Comparison of ENCODE assay signal across 8 cellular contexts in genomic region chrX:153708415-153708814, GRCh38. TPM values are rescaled to one million over a fixed set of nuclear protein-coding genes. Genes with fewer than 3 reads are reported as not detected.
DNase-seq lines count a peak whose midpoint lies in the region; ATAC-seq, FAIRE-seq and TF ChIP-seq lines count a peak whose summit lies in the region.

No MANE protein-coding gene starts in this region.

- 47% methylated on average over 13 of the region's 13 CpGs for WGBS in GM12878 (ENCODE audit: insufficient coverage, insufficient replicate concordance, low lambda C conversion rate, missing lambda C conversion rate)
- WGBS in spleen, 5 donors: 21 to 43% (median 42%) methylated on average over 13 of the region's 13 CpGs

- RAD21 ChIA-PET in GM12878 (lab: Charles Lee; ENCODE audit: unreplicated experiment): no interaction called here

- no peaks in the 10 kb centered on the region for H3K9me3 ChIP-seq in GM12878 (replicated peaks; ENCODE audit: control insufficient read depth, insufficient read depth, low read length)
- H3K9me3 ChIP-seq in spleen: no peaks in the 10 kb centered on the region

- no peak for TF ChIP-seq EP300 in GM12878 (IDR thresholded peaks at IDR 0.05; ENCODE audit: borderline replicate concordance in 1 of 2, control insufficient read depth in 1 of 2, low read depth in 2 of 2, low read length in 2 of 2)

- H3K27ac ChIP-seq in GM12878 (ENCODE audit: control insufficient read depth, insufficient read depth) (no peak overlapping the region), spleen (no peak overlapping the region)

- SMC1A ChIA-PET in GM12878 (lab: Charles Lee; ENCODE audit: uncharacterized antibody, unreplicated experiment): no interaction called here

- no peak overlapping the region for H3K4me2 ChIP-seq in GM12878 (ENCODE audit: control insufficient read depth, insufficient read depth)

- in situ Hi-C loops in GM12878 (cut with MboI): no loop called here

- H3K9me3 Mint-ChIP-seq in HFFc6: no peaks in the 10 kb centered on the region

- DNase-seq in COLO829 (ENCODE audit: low spot score): peak; percentile 72
- DNase-seq in HFFc6: peak; percentile 89
- peak; percentile 85 for DNase-seq in RKO (ENCODE audit: low spot score)
- no peak for DNase-seq in GM12878 (ENCODE audit: low read depth, low spot score)
- DNase-seq in iPS-NIHi7 (ENCODE audit: extremely low spot score): peak; percentile 50
- peak; percentile 81 for DNase-seq in spleen
- DNase-seq in T-helper 9 cell: no peak
- no peak for DNase-seq in DMS79 (lab: John Stamatoyannopoulos, UW)

- peak overlapping the region; percentile 76 for H3K27ac Mint-ChIP-seq in HFFc6

- peak; percentile 95 for ATAC-seq in GM12878

- no peaks in the 10 kb centered on the region for H3K27me3 ChIP-seq in GM12878 (replicated peaks in 1 of 2; ENCODE audit: control insufficient read depth in 2 of 2, insufficient read depth in 2 of 2, low read length in 1 of 2)
- H3K27me3 ChIP-seq in spleen (replicated peaks in 1 of 7): peaks cover 0 to 6% (median 0%) of the 10 kb centered on the region in 7 donors

- no TSS peak for BruUV-seq in GM12878 (replicated peaks; lab: Mats Ljungman, UMichigan)

- H3K27me3 Mint-ChIP-seq in HFFc6 (ENCODE audit: insufficient read depth): peaks cover 1% of the 10 kb centered on the region

- peaks cover 8% of the 10 kb centered on the region for H3K4me1 Mint-ChIP-seq in HFFc6 (ENCODE audit: low read depth)

- H2AFZ ChIP-seq in GM12878 (ENCODE audit: control insufficient read depth, low read depth, low read length): no peak overlapping the region

- peaks cover 4% of the 10 kb centered on the region; the same call in 1 of the 2 replicates for H3K36me3 Mint-ChIP-seq in HFFc6 (ENCODE audit: low read depth)

- TF ChIP-seq CTCF in HFFc6 (IDR thresholded peaks at IDR 0.05) (peak; percentile 78), GM12878 (IDR thresholded peaks at IDR 0.05 in 2 of 3, conservative IDR thresholded peaks at IDR 0.05 in 1 of 3; ENCODE audit: control insufficient read depth in 2 of 3, extremely low read depth in 1 of 3, insufficient read depth in 1 of 3, low read depth in 3 of 3, low read length in 3 of 3) (peak; percentile 40 to 58 (median 44)), spleen (IDR thresholded peaks at IDR 0.05 in 8 of 11, conservative IDR thresholded peaks at IDR 0.05 in 3 of 11) (peak in 10 of 11 experiments; percentile 16 to 66 (median 46))

- TF ChIP-seq POLR2A in GM12878 (IDR thresholded peaks at IDR 0.05; ENCODE audit: low read depth, low read length): no peak
- no peak for TF ChIP-seq POLR2A in spleen (IDR thresholded peaks at IDR 0.05)

- CTCF ChIA-PET in GM12878 (lab: Yijun Ruan, JAX): interaction anchor here (1.2 to 2.1 kb wide), 3 partner anchors 11 to 169 kb away, joined by 3 to 7 read pairs (median 7); no protein-coding TSS in a partner anchor

- H3K4me3 ChIP-seq in GM12878 (no peak overlapping the region), spleen (no peak overlapping the region)

- H3K4me3 Mint-ChIP-seq in HFFc6: no peak overlapping the region

- H3K36me3 ChIP-seq in GM12878 (ENCODE audit: control insufficient read depth in 2 of 2, insufficient read depth in 2 of 2, low read length in 1 of 2): no peaks in the 10 kb centered on the region; a peak in 2 of 4 replicates
- peaks cover 0 to 89% (median 9%) of the 10 kb centered on the region in 6 donors for H3K36me3 ChIP-seq in spleen

- no peak for FAIRE-seq in GM12878 (lab: Jason Lieb, UNC)

- intact Hi-C loops in GM12878 (cut with micrococcal nuclease; ENCODE audit: unreplicated experiment): no loop called here
- intact Hi-C loops in spleen (cut with DNase I; ENCODE audit: low total_unique reads): no loop called here

- H3K4me1 ChIP-seq in GM12878 (ENCODE audit: control insufficient read depth, insufficient read depth, low read length): no peaks in the 10 kb centered on the region
- H3K4me1 ChIP-seq in spleen: peaks cover 0 to 6% (median 0%) of the 10 kb centered on the region in 6 donors

- H3K79me2 ChIP-seq in GM12878 (ENCODE audit: control insufficient read depth, insufficient read depth, low read length): no peaks in the 10 kb centered on the region

- H4K20me1 ChIP-seq in GM12878 (ENCODE audit: control insufficient read depth, insufficient read depth): no peaks in the 10 kb centered on the region

- TF ChIP-seq RAD21 in GM12878 (IDR thresholded peaks at IDR 0.05; ENCODE audit: insufficient read depth, low read depth, low read length): peak; percentile 48

- POLR2A ChIA-PET in GM12878 (lab: Charles Lee): no interaction called here

- H3K9ac ChIP-seq in GM12878 (ENCODE audit: control insufficient read depth, insufficient read depth, low read length): no peak overlapping the region

RNA-seq across cellular contexts. Expression of gene BCAP31, which starts 15.8 kb away (rescaled TPM):
- total RNA-seq in HFFc6 (2021; fragmentation: NEBNext Ultra II Directional; extraction: Animal tissue kit (Norgen Biotek cat#: 25700)): 100 to 1,000 TPM; 203 to 295 (median 218) TPM
- total RNA-seq in GM12878 (2013; cell fraction: nucleolus; rRNA removed): 51.0 and 52.3 TPM in 2 replicates
- total RNA-seq in GM12878 (2014; rRNA removed): 62.7 and 72.8 TPM in 2 replicates
- 61.5 and 63.1 TPM in 2 replicates for total RNA-seq in GM12878 (2014; rRNA removed; fragmentation: Illumina TruSeq; extraction: Trizol)
- total RNA-seq in GM12878 (2021): 104 and 109 TPM in 2 replicates
- 105 TPM for polyA plus RNA-seq in GM12878 (2011; ENCODE audit: low read depth)
- polyA plus RNA-seq in GM12878 (2011; rRNA removed): 52.8 and 82.4 TPM in 2 replicates
- polyA plus RNA-seq in GM12878 (2011; cell fraction: cytosol; rRNA removed): 80.8 and 95.5 TPM in 2 replicates
- polyA plus RNA-seq in GM12878 (2011; cell fraction: nucleus; rRNA removed): 56.0 and 56.2 TPM in 2 replicates
- polyA plus RNA-seq in GM12878 (2012): 91.6 and 145 TPM in 2 replicates
- 73.4 and 78.7 TPM in 2 replicates for polyA plus RNA-seq in GM12878 (2014; fragmentation: Illumina TruSeq; extraction: Trizol)
- 100 to 1,000 TPM; 201 to 246 TPM for polyA plus RNA-seq in GM12878 (2014; fragmentation: Nextera tagmentation; extraction: Ambion mirVana)
- polyA plus RNA-seq in GM12878 (2014; rRNA removed): 71.3 and 79.4 TPM in 2 replicates
- polyA plus RNA-seq in GM12878 (2016; fragmentation: Nextera tagmentation; extraction: Ambion mirVana): 100 to 1,000 TPM; 163 to 166 TPM
- 80.5 and 90.3 TPM in 2 replicates for polyA minus RNA-seq in GM12878 (2011; rRNA and poly(A)+ RNA removed)
- 25.3 and 32.3 TPM in 2 replicates for polyA minus RNA-seq in GM12878 (2011; cell fraction: cytosol; rRNA and poly(A)+ RNA removed)
- polyA minus RNA-seq in GM12878 (2011; cell fraction: nucleus; rRNA and poly(A)+ RNA removed): 14.9 and 28.0 TPM in 2 replicates
- total RNA-seq in spleen: 100 to 1,000 TPM; 132 to 173 (median 136) TPM
- 100 to 1,000 TPM in 2 of 3 donors, 10 to 100 TPM in 1; 77.3 to 135 (median 108) TPM for polyA plus RNA-seq in spleen

RNA-seq across cellular contexts. Expression of gene ABCD1, which starts 16.2 kb away (rescaled TPM):
- total RNA-seq in HFFc6 (2021; fragmentation: NEBNext Ultra II Directional; extraction: Animal tissue kit (Norgen Biotek cat#: 25700)): 10 to 100 TPM; 12.9 to 18.9 (median 14.5) TPM
- 10.6 and 14.9 TPM in 2 replicates for total RNA-seq in GM12878 (2013; cell fraction: nucleolus; rRNA removed)
- total RNA-seq in GM12878 (2014; rRNA removed): 3.8 and 5.1 TPM in 2 replicates
- total RNA-seq in GM12878 (2014; rRNA removed; fragmentation: Illumina TruSeq; extraction: Trizol): 1.4 and 1.8 TPM in 2 replicates
- total RNA-seq in GM12878 (2021): 6.5 and 6.8 TPM in 2 replicates
- 1.9 TPM for polyA plus RNA-seq in GM12878 (2011; ENCODE audit: low read depth)
- 0.55 and 1.3 TPM in 2 replicates for polyA plus RNA-seq in GM12878 (2011; rRNA removed)
- polyA plus RNA-seq in GM12878 (2011; cell fraction: cytosol; rRNA removed): 1.6 and 1.9 TPM in 2 replicates
- polyA plus RNA-seq in GM12878 (2011; cell fraction: nucleus; rRNA removed): 8.1 and 9.6 TPM in 2 replicates
- 3.9 and 4.1 TPM in 2 replicates for polyA plus RNA-seq in GM12878 (2012)
- polyA plus RNA-seq in GM12878 (2014; fragmentation: Illumina TruSeq; extraction: Trizol): 0.19 and 0.96 TPM in 2 replicates
- under 1 TPM; 0.13 to 0.35 TPM for polyA plus RNA-seq in GM12878 (2014; fragmentation: Nextera tagmentation; extraction: Ambion mirVana)
- 3.9 and 5.1 TPM in 2 replicates for polyA plus RNA-seq in GM12878 (2014; rRNA removed)
- polyA plus RNA-seq in GM12878 (2016; fragmentation: Nextera tagmentation; extraction: Ambion mirVana): 1 to 10 TPM; 1.4 to 1.6 TPM
- polyA minus RNA-seq in GM12878 (2011; rRNA and poly(A)+ RNA removed): 2.3 and 4.7 TPM in 2 replicates
- polyA minus RNA-seq in GM12878 (2011; cell fraction: cytosol; rRNA and poly(A)+ RNA removed): 2.3 and 2.5 TPM in 2 replicates
- 6.9 and 13.2 TPM in 2 replicates for polyA minus RNA-seq in GM12878 (2011; cell fraction: nucleus; rRNA and poly(A)+ RNA removed)
- total RNA-seq in spleen: 10 to 100 TPM; 14.9 to 28.1 (median 23.2) TPM
- polyA plus RNA-seq in spleen: 1 to 10 TPM; 5.1 to 9.7 (median 6.9) TPM

RNA-seq across cellular contexts. Expression of gene SLC6A8, which starts 20.7 kb away (rescaled TPM):
- 10 to 100 TPM; 14.0 to 33.8 (median 17.7) TPM for total RNA-seq in HFFc6 (2021; fragmentation: NEBNext Ultra II Directional; extraction: Animal tissue kit (Norgen Biotek cat#: 25700))
- 1.2 and 1.4 TPM in 2 replicates for total RNA-seq in GM12878 (2013; cell fraction: nucleolus; rRNA removed)
- total RNA-seq in GM12878 (2014; rRNA removed) (not detected in 2 replicates), GM12878 (2014; rRNA removed; fragmentation: Illumina TruSeq; extraction: Trizol) (not detected in 2 replicates), GM12878 (2021) (0.29 and 0.72 TPM in 2 replicates), spleen (10 to 100 TPM in 5 of 7 donors, 1 to 10 TPM in 2; 6.7 to 72.9 (median 14.7) TPM)
- 0.75 TPM for polyA plus RNA-seq in GM12878 (2011; ENCODE audit: low read depth)
- polyA plus RNA-seq in GM12878 (2011; rRNA removed) (0.23 and 0.30 TPM in 2 replicates), GM12878 (2014; fragmentation: Illumina TruSeq; extraction: Trizol) (0.01 TPM in 1 of 2 replicates, not detected in the other), GM12878 (2014; fragmentation: Nextera tagmentation; extraction: Ambion mirVana) (not detected), GM12878 (2014; rRNA removed) (0.06 TPM in 1 of 2 replicates, not detected in the other), GM12878 (2016; fragmentation: Nextera tagmentation; extraction: Ambion mirVana) (under 1 TPM in 1 of 2 experiments, not detected in 1; 0.10 TPM), spleen (1 to 10 TPM; 3.2 to 5.3 (median 3.2) TPM)
- 0.32 and 0.57 TPM in 2 replicates for polyA plus RNA-seq in GM12878 (2011; cell fraction: cytosol; rRNA removed)
- polyA plus RNA-seq in GM12878 (2011; cell fraction: nucleus; rRNA removed): 1.4 and 2.3 TPM in 2 replicates
- 2.0 TPM in 2 replicates for polyA plus RNA-seq in GM12878 (2012)
- 0.22 and 0.67 TPM in 2 replicates for polyA minus RNA-seq in GM12878 (2011; rRNA and poly(A)+ RNA removed)
- polyA minus RNA-seq in GM12878 (2011; cell fraction: cytosol; rRNA and poly(A)+ RNA removed): 1.2 and 1.4 TPM in 2 replicates
- 0.12 and 0.48 TPM in 2 replicates for polyA minus RNA-seq in GM12878 (2011; cell fraction: nucleus; rRNA and poly(A)+ RNA removed)

RNA-seq across cellular contexts. Expression of gene PNCK, which starts 34.8 kb away (rescaled TPM):
- total RNA-seq in HFFc6 (2021; fragmentation: NEBNext Ultra II Directional; extraction: Animal tissue kit (Norgen Biotek cat#: 25700)): under 1 TPM in 2 of 6 experiments, not detected in 4; 0.26 to 0.43 TPM
- total RNA-seq in GM12878 (2013; cell fraction: nucleolus; rRNA removed): 0.66 and 1.4 TPM in 2 replicates
- total RNA-seq in GM12878 (2014; rRNA removed): not detected in 2 replicates
- not detected in 2 replicates for total RNA-seq in GM12878 (2014; rRNA removed; fragmentation: Illumina TruSeq; extraction: Trizol)
- total RNA-seq in GM12878 (2021): 0.21 TPM in 1 of 2 replicates, not detected in the other
- polyA plus RNA-seq in GM12878 (2011; ENCODE audit: low read depth): 0.29 TPM
- 0.40 and 0.67 TPM in 2 replicates for polyA plus RNA-seq in GM12878 (2011; rRNA removed)
- 0.70 and 0.87 TPM in 2 replicates for polyA plus RNA-seq in GM12878 (2011; cell fraction: cytosol; rRNA removed)
- 4.1 and 6.0 TPM in 2 replicates for polyA plus RNA-seq in GM12878 (2011; cell fraction: nucleus; rRNA removed)
- 0.51 and 1.2 TPM in 2 replicates for polyA plus RNA-seq in GM12878 (2012)
- 0.54 TPM in 1 of 2 replicates, not detected in the other for polyA plus RNA-seq in GM12878 (2014; fragmentation: Illumina TruSeq; extraction: Trizol)
- polyA plus RNA-seq in GM12878 (2014; fragmentation: Nextera tagmentation; extraction: Ambion mirVana): not detected
- polyA plus RNA-seq in GM12878 (2014; rRNA removed): not detected in 2 replicates
- polyA plus RNA-seq in GM12878 (2016; fragmentation: Nextera tagmentation; extraction: Ambion mirVana): not detected
- 0.26 and 0.59 TPM in 2 replicates for polyA minus RNA-seq in GM12878 (2011; rRNA and poly(A)+ RNA removed)
- polyA minus RNA-seq in GM12878 (2011; cell fraction: cytosol; rRNA and poly(A)+ RNA removed): not detected in 2 replicates
- 0.48 and 0.67 TPM in 2 replicates for polyA minus RNA-seq in GM12878 (2011; cell fraction: nucleus; rRNA and poly(A)+ RNA removed)
- 1 to 10 TPM in 2 of 7 donors, under 1 TPM in 1, not detected in 4; 0.73 to 1.2 (median 1.0) TPM for total RNA-seq in spleen
- under 1 TPM; 0.18 to 0.35 (median 0.22) TPM for polyA plus RNA-seq in spleen

RNA-seq across cellular contexts. Expression of gene PLXNB3, which starts 55.6 kb away (rescaled TPM):
- total RNA-seq in HFFc6 (2021; fragmentation: NEBNext Ultra II Directional; extraction: Animal tissue kit (Norgen Biotek cat#: 25700)): 10 to 100 TPM; 13.2 to 33.4 (median 15.8) TPM
- total RNA-seq in GM12878 (2013; cell fraction: nucleolus; rRNA removed): 0.31 TPM in 1 of 2 replicates, not detected in the other
- not detected in 2 replicates for total RNA-seq in GM12878 (2014; rRNA removed)
- total RNA-seq in GM12878 (2014; rRNA removed; fragmentation: Illumina TruSeq; extraction: Trizol): not detected in 2 replicates
- total RNA-seq in GM12878 (2021): 0.21 and 0.53 TPM in 2 replicates
- polyA plus RNA-seq in GM12878 (2011; ENCODE audit: low read depth): 0.31 TPM
- polyA plus RNA-seq in GM12878 (2011; rRNA removed): 0.14 and 0.20 TPM in 2 replicates
- 0.09 and 0.38 TPM in 2 replicates for polyA plus RNA-seq in GM12878 (2011; cell fraction: cytosol; rRNA removed)
- polyA plus RNA-seq in GM12878 (2011; cell fraction: nucleus; rRNA removed): 3.5 and 3.7 TPM in 2 replicates
- polyA plus RNA-seq in GM12878 (2012): 0.19 and 0.79 TPM in 2 replicates
- polyA plus RNA-seq in GM12878 (2014; fragmentation: Illumina TruSeq; extraction: Trizol): 0.18 TPM in 1 of 2 replicates, not detected in the other
- polyA plus RNA-seq in GM12878 (2014; fragmentation: Nextera tagmentation; extraction: Ambion mirVana): not detected
- polyA plus RNA-seq in GM12878 (2014; rRNA removed): 0.62 and 0.68 TPM in 2 replicates
- under 1 TPM; 0.06 to 0.43 TPM for polyA plus RNA-seq in GM12878 (2016; fragmentation: Nextera tagmentation; extraction: Ambion mirVana)
- 0.82 TPM in 1 of 2 replicates, not detected in the other for polyA minus RNA-seq in GM12878 (2011; rRNA and poly(A)+ RNA removed)
- 0.94 TPM in 1 of 2 replicates, not detected in the other for polyA minus RNA-seq in GM12878 (2011; cell fraction: cytosol; rRNA and poly(A)+ RNA removed)
- polyA minus RNA-seq in GM12878 (2011; cell fraction: nucleus; rRNA and poly(A)+ RNA removed): 0.36 and 0.48 TPM in 2 replicates
- 1 to 10 TPM in 6 of 7 donors, under 1 TPM in 1; 0.68 to 2.8 (median 1.7) TPM for total RNA-seq in spleen
- polyA plus RNA-seq in spleen: 1 to 10 TPM in 1 of 3 donors, under 1 TPM in 2; 0.48 to 1.5 (median 0.49) TPM

Comparison
In these comparisons a context has a peak if more than half of its experiments do, and no peak if none do; other contexts are left out.
1. DNase-seq: peak in COLO829 (single experiment), HFFc6 (single experiment), RKO (single experiment), iPS-NIHi7 (single experiment) and spleen (single experiment); none in GM12878 (single experiment), T-helper 9 cell (single experiment) and DMS79 (single experiment).
2. Peak in every context shown above with its lines, with median percentiles within 50 percentile points of each other: CTCF ChIP-seq.